In genomic region chr5:177098772-177099152, GRCh38 we compare ENCODE assay signal across 1 cellular context.
TF ChIP-seq lines count a peak whose summit lies in the region.

No MANE protein-coding gene starts in this region.

TF ChIP-seq in H1, 55 proteins besides CTCF, POLR2A, EP300 and RAD21:
- no peak for TF ChIP-seq RBBP5 (IDR thresholded peaks at IDR 0.05; ENCODE audit: borderline replicate concordance, low read depth, low read length)
